32 cellular contexts compared by ENCODE assay signal in the genomic region with DNA sequence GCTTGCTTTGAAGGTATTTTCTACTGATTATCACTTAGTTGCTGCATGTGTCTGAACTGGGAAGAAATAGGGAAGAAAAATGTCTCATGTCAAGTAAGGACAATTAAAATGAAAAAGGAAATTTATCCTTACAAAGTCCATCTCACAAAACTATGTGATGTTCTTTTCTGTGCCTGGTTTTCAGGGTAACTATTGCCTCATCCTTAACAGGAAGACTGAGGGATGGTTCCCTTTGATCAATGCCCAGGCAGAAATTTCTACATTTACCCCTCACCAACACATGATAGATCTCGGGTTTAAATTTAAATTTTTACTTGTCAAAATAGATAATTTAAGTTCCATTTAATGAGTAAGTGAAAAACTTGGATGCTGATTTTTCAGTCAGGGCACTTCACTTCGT.
"Had no signal": no experiment of that assay in that cellular context is flagged by ENCODE, and none has a peak within 500 bp of the region (broad histone marks: within the 10 kb centered on the region; RNA-seq: fewer than 3 reads in every experiment).

No MANE protein-coding gene starts in this region.

- FAIRE-seq: astrocyte, colon had no signal

- H3K27me3 Mint-ChIP-seq: activated CD8-positive, alpha-beta T cell treated with anti-CD3 and anti-CD28 coated beads for 36 hours; activated naive CD8-positive, alpha-beta T cell; activated T-helper 17 cell treated with anti-CD3 and anti-CD28 coated beads, Interleukin-2, amount 50 U/mL, for 72 hours; effector memory CD8-positive, alpha-beta T cell; T-helper 17 cell had no signal

- H3K36me3 ChIP-seq: brain microvascular endothelial cell, esophagus muscularis mucosa, gastrocnemius medialis, heart left ventricle had no signal

- ATAC-seq: activated CD4-positive, CD25-positive, alpha-beta regulatory T cell treated with anti-CD3 and anti-CD28 coated beads, Interleukin-2, amount 50 U/mL, for 24 hours; activated CD8-positive, alpha-beta T cell treated with anti-CD3 and anti-CD28 coated beads for 36 hours; activated T-cell treated with anti-CD3 and anti-CD28 coated beads, Interleukin-2, amount 50 U/mL, for 4 hours; activated T-helper 17 cell treated with anti-CD3 and anti-CD28 coated beads, Interleukin-2, amount 50 U/mL, for 72 hours; effector memory CD8-positive, alpha-beta T cell; foreskin keratinocyte; gastrocnemius medialis; heart left ventricle; T-helper 17 cell had no signal

- H3K4me3 Mint-ChIP-seq: activated CD8-positive, alpha-beta T cell treated with anti-CD3 and anti-CD28 coated beads for 36 hours; activated naive CD8-positive, alpha-beta T cell; activated T-helper 17 cell treated with anti-CD3 and anti-CD28 coated beads, Interleukin-2, amount 50 U/mL, for 72 hours; effector memory CD8-positive, alpha-beta T cell; T-helper 17 cell; T-helper 2 cell treated with Interferon-gamma antibody and Interleukin-4, amounts not matched to agents 5 μg/mL and 100 μg/mL, for 36 hours had no signal

- H3K4me3 ChIP-seq: esophagus muscularis mucosa, gastrocnemius medialis, heart left ventricle had no signal

- H3K9me3 Mint-ChIP-seq: activated CD8-positive, alpha-beta T cell treated with anti-CD3 and anti-CD28 coated beads for 36 hours; activated T-cell treated with anti-CD3 and anti-CD28 coated beads, Interleukin-2, amount 50 U/mL, for 4 hours; activated T-helper 17 cell treated with anti-CD3 and anti-CD28 coated beads, Interleukin-2, amount 50 U/mL, for 72 hours; effector memory CD8-positive, alpha-beta T cell; T-helper 2 cell treated with Interferon-gamma antibody and Interleukin-4, amounts not matched to agents 5 μg/mL and 100 μg/mL, for 36 hours had no signal

- H3K27ac ChIP-seq: brain microvascular endothelial cell, esophagus muscularis mucosa, foreskin keratinocyte, heart left ventricle had no signal

- H3K36me3 Mint-ChIP-seq: activated naive CD8-positive, alpha-beta T cell had no signal

- H3K27ac Mint-ChIP-seq: activated CD8-positive, alpha-beta T cell treated with anti-CD3 and anti-CD28 coated beads for 36 hours; activated naive CD8-positive, alpha-beta T cell; activated T-helper 17 cell treated with anti-CD3 and anti-CD28 coated beads, Interleukin-2, amount 50 U/mL, for 72 hours; effector memory CD8-positive, alpha-beta T cell; T-helper 17 cell; T-helper 2 cell treated with Interferon-gamma antibody and Interleukin-4, amounts not matched to agents 5 μg/mL and 100 μg/mL, for 36 hours had no signal

- H3K9me3 ChIP-seq: gastrocnemius medialis, heart left ventricle had no signal

- H3K27me3 ChIP-seq: brain microvascular endothelial cell, esophagus muscularis mucosa, foreskin keratinocyte, gastrocnemius medialis, heart left ventricle had no signal

- DNase-seq: activated CD4-positive, alpha-beta T cell treated with anti-CD3 and anti-CD28 coated beads for 48 hours; activated CD4-positive, alpha-beta T cell treated with anti-CD3 and anti-CD28 coated beads, Interleukin-2, amount 50 U/mL, for 1 hour; activated CD4-positive, alpha-beta T cell treated with anti-CD3 and anti-CD28 coated beads, Interleukin-2, amount 50 U/mL, for 48 hours; activated CD8-positive, alpha-beta memory T cell treated with anti-CD3 and anti-CD28 coated beads for 24 hours; activated CD8-positive, alpha-beta T cell treated with anti-CD3 and anti-CD28 coated beads for 36 hours; activated effector memory CD4-positive, alpha-beta T cell treated with Interleukin-2 at 50 U/mL for 16 hours; activated gamma-delta T cell treated with Interleukin-2 at 50 U/mL for 16 hours; activated naive CD4-positive, alpha-beta T cell treated with anti-CD3 and anti-CD28 coated beads, Interleukin-2, amount 50 U/mL, for 16 hours; activated naive CD4-positive, alpha-beta T cell treated with Interleukin-2 at 50 U/mL for 16 hours; activated T-cell treated with anti-CD3 and anti-CD28 coated beads, Interleukin-2, amount 50 U/mL, for 4 hours; amniotic stem cell; anterior cingulate cortex; brain microvascular endothelial cell; caudate nucleus; cortex of kidney; dermis blood vessel endothelial cell; effector CD4-positive, alpha-beta T cell; effector memory CD8-positive, alpha-beta T cell; foreskin keratinocyte; gastrocnemius medialis; glutamatergic neuron; heart left ventricle; T-helper 1 cell; T-helper 17 cell; T1000 had no signal
